1 cellular context compared by ENCODE assay signal in the genomic region with DNA sequence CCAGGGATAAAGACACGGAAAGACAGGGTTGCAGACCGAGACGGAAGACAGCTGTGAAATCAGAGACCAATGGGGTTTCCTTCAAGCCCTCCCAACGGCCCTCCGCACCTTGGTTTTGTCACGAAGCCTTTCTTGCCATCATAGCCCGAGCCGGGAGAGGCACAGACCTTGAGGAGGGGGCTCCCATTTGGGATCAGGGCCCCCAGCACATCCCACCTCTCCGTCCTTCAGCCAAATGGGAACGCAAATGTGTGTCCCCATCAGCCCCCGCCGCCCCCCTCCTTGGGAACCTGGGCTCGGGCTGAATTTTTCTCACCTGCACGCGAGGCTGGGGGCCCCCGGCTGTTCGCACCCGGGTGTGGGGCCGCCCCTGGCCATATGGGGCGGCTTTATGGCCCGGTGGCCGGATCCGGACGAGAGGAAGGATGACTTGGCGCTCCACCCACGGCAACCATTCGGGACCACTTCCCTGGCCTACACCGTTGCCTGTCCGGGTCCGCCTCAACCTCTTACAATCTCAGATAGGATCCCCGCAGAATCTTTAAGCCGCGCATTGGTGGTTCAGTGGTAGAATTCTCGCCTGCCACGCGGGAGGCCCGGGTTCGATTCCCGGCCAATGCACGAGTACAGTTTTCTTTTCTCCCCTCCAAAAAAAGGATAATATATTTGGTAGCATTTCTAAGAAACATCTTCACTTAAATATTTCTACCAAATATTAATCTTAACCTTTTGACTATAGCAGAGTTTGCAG.
TF ChIP-seq lines count a peak whose summit lies in the region.

No MANE protein-coding gene starts in this region.

TF ChIP-seq in HEK293, 187 proteins besides CTCF, POLR2A, EP300 and RAD21 (continued from another document and continues in another):
- TF ChIP-seq ZBTB6 (tag by site-specific recombination; IDR thresholded peaks at IDR 0.05) (peak; percentile 47; the same call in 1 of the 2 replicates), ZNF596 (tag by site-specific recombination; IDR thresholded peaks at IDR 0.05) (no peak), ZNF292 (tag by site-specific recombination; IDR thresholded peaks at IDR 0.05; ENCODE audit: borderline replicate concordance, low read depth) (no peak), ZNF623 (tag by site-specific recombination; IDR thresholded peaks at IDR 0.05) (no peak), ZNF239 (tag by site-specific recombination; IDR thresholded peaks at IDR 0.05) (0 out of 2 replicates have a peak, but pooled peaks have one; percentile 12), KLF8 (tag by site-specific recombination; IDR thresholded peaks at IDR 0.05) (peak; percentile 68; the same call in 1 of the 2 replicates), SP3 (tag by site-specific recombination; IDR thresholded peaks at IDR 0.05) (peak; percentile 24), ZBTB26 (tag by site-specific recombination; optimal IDR thresholded peaks at IDR 0.05) (no peak), ZNF530 (tag by site-specific recombination; IDR thresholded peaks at IDR 0.05; ENCODE audit: low read depth) (no peak), ZNF830 (tag by site-specific recombination; IDR thresholded peaks at IDR 0.05; ENCODE audit: low read depth) (no peak), ZNF350 (tag by site-specific recombination; IDR thresholded peaks at IDR 0.05) (no peak), ZNF114 (tag by site-specific recombination; IDR thresholded peaks at IDR 0.05) (no peak), ZNF19 (tag by site-specific recombination; IDR thresholded peaks at IDR 0.05; ENCODE audit: low read depth) (no peak), SETDB1 (IDR thresholded peaks at IDR 0.05; ENCODE audit: insufficient read length, low read length) (no peak), SP7 (tag by site-specific recombination; IDR thresholded peaks at IDR 0.05) (peak; percentile 43), ZNF76 (tag by site-specific recombination; IDR thresholded peaks at IDR 0.05; ENCODE audit: borderline replicate concordance, low read depth) (no peak), ZNF157 (tag by site-specific recombination; IDR thresholded peaks at IDR 0.05) (no peak), ZNF837 (tag by site-specific recombination; IDR thresholded peaks at IDR 0.05) (no peak), ZNF133 (tag by site-specific recombination; IDR thresholded peaks at IDR 0.05) (no peak), ZNF354C (tag by site-specific recombination; IDR thresholded peaks at IDR 0.05; ENCODE audit: borderline replicate concordance, low read depth) (no peak), ZBTB48 (tag by site-specific recombination; IDR thresholded peaks at IDR 0.05) (no peak), PRDM1 (tag by site-specific recombination; IDR thresholded peaks at IDR 0.05) (no peak), ZNF248 (tag by site-specific recombination; IDR thresholded peaks at IDR 0.05) (no peak), ZNF211 (tag by site-specific recombination; IDR thresholded peaks at IDR 0.05; ENCODE audit: low read depth) (no peak), ZNF518A (tag by site-specific recombination; conservative IDR thresholded peaks at IDR 0.05; ENCODE audit: low read depth) (no peak), ZNF677 (tag by site-specific recombination; IDR thresholded peaks at IDR 0.05) (peak; percentile 37; the same call in 1 of the 2 replicates), ZNF26 (tag by site-specific recombination; IDR thresholded peaks at IDR 0.05) (no peak), ZEB2 (tag by site-specific recombination; IDR thresholded peaks at IDR 0.05) (no peak; the same call in 1 of the 2 replicates), ZFP37 (tag by site-specific recombination; IDR thresholded peaks at IDR 0.05) (peak; percentile 41; the same call in 1 of the 2 replicates), ZSCAN30 (tag by site-specific recombination; IDR thresholded peaks at IDR 0.05) (peak; percentile 90), ZNF501 (tag by site-specific recombination; IDR thresholded peaks at IDR 0.05) (peak; percentile 86; the same call in 1 of the 2 replicates), ZNF112 (tag by site-specific recombination; IDR thresholded peaks at IDR 0.05) (no peak), ZNF843 (tag by site-specific recombination; IDR thresholded peaks at IDR 0.05) (0 out of 2 replicates have a peak, but pooled peaks have one; percentile 14), ZSCAN5A (tag by site-specific recombination; IDR thresholded peaks at IDR 0.05) (no peak), ZFP3 (tag by site-specific recombination; IDR thresholded peaks at IDR 0.05; ENCODE audit: low read depth) (no peak), ZNF600 (tag by site-specific recombination; IDR thresholded peaks at IDR 0.05) (no peak), ZNF184 (tag by site-specific recombination; IDR thresholded peaks at IDR 0.05) (peak; percentile 70), ZNF362 (tag by site-specific recombination; IDR thresholded peaks at IDR 0.05) (no peak), ZNF580 (tag by site-specific recombination; IDR thresholded peaks at IDR 0.05) (peak; percentile 92), ZNF785 (tag by site-specific recombination; IDR thresholded peaks at IDR 0.05) (no peak), ZNF621 (tag by site-specific recombination; IDR thresholded peaks at IDR 0.05) (no peak)
- TF ChIP-seq, protein P1, sequence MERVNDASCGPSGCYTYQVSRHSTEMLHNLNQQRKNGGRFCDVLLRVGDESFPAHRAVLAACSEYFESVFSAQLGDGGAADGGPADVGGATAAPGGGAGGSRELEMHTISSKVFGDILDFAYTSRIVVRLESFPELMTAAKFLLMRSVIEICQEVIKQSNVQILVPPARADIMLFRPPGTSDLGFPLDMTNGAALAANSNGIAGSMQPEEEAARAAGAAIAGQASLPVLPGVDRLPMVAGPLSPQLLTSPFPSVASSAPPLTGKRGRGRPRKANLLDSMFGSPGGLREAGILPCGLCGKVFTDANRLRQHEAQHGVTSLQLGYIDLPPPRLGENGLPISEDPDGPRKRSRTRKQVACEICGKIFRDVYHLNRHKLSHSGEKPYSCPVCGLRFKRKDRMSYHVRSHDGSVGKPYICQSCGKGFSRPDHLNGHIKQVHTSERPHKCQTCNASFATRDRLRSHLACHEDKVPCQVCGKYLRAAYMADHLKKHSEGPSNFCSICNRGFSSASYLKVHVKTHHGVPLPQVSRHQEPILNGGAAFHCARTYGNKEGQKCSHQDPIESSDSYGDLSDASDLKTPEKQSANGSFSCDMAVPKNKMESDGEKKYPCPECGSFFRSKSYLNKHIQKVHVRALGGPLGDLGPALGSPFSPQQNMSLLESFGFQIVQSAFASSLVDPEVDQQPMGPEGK (tag by site-specific recombination; IDR thresholded peaks at IDR 0.05), result peak; percentile 23
- TF ChIP-seq, protein P2, sequence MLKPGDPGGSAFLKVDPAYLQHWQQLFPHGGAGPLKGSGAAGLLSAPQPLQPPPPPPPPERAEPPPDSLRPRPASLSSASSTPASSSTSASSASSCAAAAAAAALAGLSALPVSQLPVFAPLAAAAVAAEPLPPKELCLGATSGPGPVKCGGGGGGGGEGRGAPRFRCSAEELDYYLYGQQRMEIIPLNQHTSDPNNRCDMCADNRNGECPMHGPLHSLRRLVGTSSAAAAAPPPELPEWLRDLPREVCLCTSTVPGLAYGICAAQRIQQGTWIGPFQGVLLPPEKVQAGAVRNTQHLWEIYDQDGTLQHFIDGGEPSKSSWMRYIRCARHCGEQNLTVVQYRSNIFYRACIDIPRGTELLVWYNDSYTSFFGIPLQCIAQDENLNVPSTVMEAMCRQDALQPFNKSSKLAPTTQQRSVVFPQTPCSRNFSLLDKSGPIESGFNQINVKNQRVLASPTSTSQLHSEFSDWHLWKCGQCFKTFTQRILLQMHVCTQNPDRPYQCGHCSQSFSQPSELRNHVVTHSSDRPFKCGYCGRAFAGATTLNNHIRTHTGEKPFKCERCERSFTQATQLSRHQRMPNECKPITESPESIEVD (tag by site-specific recombination; IDR thresholded peaks at IDR 0.05), result no peak
- TF ChIP-seq, protein P3, sequence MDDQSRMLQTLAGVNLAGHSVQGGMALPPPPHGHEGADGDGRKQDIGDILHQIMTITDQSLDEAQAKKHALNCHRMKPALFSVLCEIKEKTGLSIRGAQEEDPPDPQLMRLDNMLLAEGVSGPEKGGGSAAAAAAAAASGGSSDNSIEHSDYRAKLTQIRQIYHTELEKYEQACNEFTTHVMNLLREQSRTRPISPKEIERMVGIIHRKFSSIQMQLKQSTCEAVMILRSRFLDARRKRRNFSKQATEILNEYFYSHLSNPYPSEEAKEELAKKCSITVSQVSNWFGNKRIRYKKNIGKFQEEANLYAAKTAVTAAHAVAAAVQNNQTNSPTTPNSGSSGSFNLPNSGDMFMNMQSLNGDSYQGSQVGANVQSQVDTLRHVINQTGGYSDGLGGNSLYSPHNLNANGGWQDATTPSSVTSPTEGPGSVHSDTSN (CRISPR knock-in tag; IDR thresholded peaks at IDR 0.05), result no peak
